Comparison of ENCODE assay signal across 19 cellular contexts in genomic region chr17:56665864-56666263, GRCh38.
A peak's percentile ranks its signal among the peaks of the same experiment; 100 is the strongest.
DNase-seq lines count a peak whose midpoint lies in the region; ATAC-seq and TF ChIP-seq lines count a peak whose summit lies in the region.
"Had no signal": no experiment of that assay in that cellular context is flagged by ENCODE, and none has a peak within 500 bp of the region (broad histone marks: within the 10 kb centered on the region; RNA-seq: fewer than 3 reads in every experiment).

No MANE protein-coding gene starts in this region.

- H3K4me2 ChIP-seq in GM23338 (no peak overlapping the region), neuronal stem cell (ENCODE audit: insufficient read depth, low read length, poor library complexity, severe bottlenecking) (no peak overlapping the region)

- H3K4ac ChIP-seq in neuronal stem cell (ENCODE audit: low read length) = peak overlapping the region; percentile 41

- H3K27ac ChIP-seq in GM23338 (ENCODE audit: low read depth) (no peak overlapping the region), neuronal stem cell (replicated peaks; ENCODE audit: low read length) (no peak overlapping the region)
- H3K27ac ChIP-seq: GM23248, SJCRH30 had no signal

- H2BK15ac ChIP-seq in neuronal stem cell (ENCODE audit: low read length) = no peak overlapping the region

- CTCF ChIA-PET in WTC11 (lab: Charles Lee) = interaction anchor here (1.4 kb wide), 1 partner anchor 50 kb away, joined by 5 read pairs; no protein-coding TSS in a partner anchor

- H4K91ac ChIP-seq in neuronal stem cell (ENCODE audit: low read depth, low read length, poor library complexity) = no peak overlapping the region

- no CpG with 5 or more reads among the region's 6 CpGs for WGBS in neuronal stem cell (ENCODE audit: extremely low coverage in 2 of 2, insufficient read length in 2 of 2, insufficient replicate concordance in 1 of 2), 2 donors

- H2BK12ac ChIP-seq in neuronal stem cell (ENCODE audit: low read length) = no peak overlapping the region

- DNase-seq in DMS 273 (lab: John Stamatoyannopoulos, UW; ENCODE audit: unreplicated experiment) (peak; percentile 94), GM23338 (ENCODE audit: low spot score) (peak; percentile 8), WTC11 (ENCODE audit: low spot score) (no peak), neuronal stem cell (ENCODE audit: low spot score) (no peak), Ammon's horn (ENCODE audit: low spot score) (no peak)
- DNase-seq in stimulated activated naive CD4-positive, alpha-beta T cell treated with Interleukin-2 at 50 U/mL for 16 hours (lab: John Stamatoyannopoulos, UW) = no peak
- DNase-seq: CD4-positive, CD25-positive, alpha-beta regulatory T cell; DMS79 treated with DMSO at 0.1 percent for 48 hours; GM23248; NCI-H1105; NCI-H2081 treated with DMSO at 0.1 percent for 48 hours; NCI-H2227 treated with DMSO at 0.1 percent for 48 hours; NCI-H510A; NCI-H774; OCI-M1; SJCRH30 had no signal

- H3K4me1 Mint-ChIP-seq in GM23338 (no peaks in the 10 kb centered on the region), WTC11 (no peaks in the 10 kb centered on the region)
- H3K4me1 Mint-ChIP-seq: CD4-positive, CD25-positive, alpha-beta regulatory T cell; IgD-negative memory B cell had no signal

- H3K9me2 ChIP-seq in GM23338 (ENCODE audit: insufficient read depth) = 0 out of 2 replicates have a peak, but pooled peaks cover 5% of the 10 kb centered on the region

- H4K20me1 ChIP-seq in GM23338 (replicated peaks; ENCODE audit: insufficient read depth) = no peaks in the 10 kb centered on the region

- ATAC-seq in GM23338 = peak; percentile 42; the same call in 2 of the 3 replicates
- no peak for ATAC-seq in WTC11
- no peak for ATAC-seq in GM19395 (IDR thresholded peaks at IDR 0.05; ENCODE audit: unreplicated experiment)

- no peak overlapping the region for H2AK5ac ChIP-seq in neuronal stem cell (ENCODE audit: low read depth, low read length)

- no peak overlapping the region for H3K4me3 Mint-ChIP-seq in GM23338
- no peak overlapping the region for H3K4me3 Mint-ChIP-seq in WTC11
- H3K4me3 Mint-ChIP-seq: CD4-positive, CD25-positive, alpha-beta regulatory T cell; IgD-negative memory B cell had no signal

- peak overlapping the region; percentile 59 for H3K18ac ChIP-seq in neuronal stem cell (ENCODE audit: low read length)

- no peak overlapping the region for H3K23ac ChIP-seq in neuronal stem cell (ENCODE audit: low read depth, low read length, poor library complexity)

- H3F3A ChIP-seq in GM23338 (replicated peaks; ENCODE audit: low read depth) = no peaks in the 10 kb centered on the region

- no peak overlapping the region for H3K14ac ChIP-seq in neuronal stem cell (ENCODE audit: low read length)

- H3K4me3 ChIP-seq in GM23338 = no peak overlapping the region
- H3K4me3 ChIP-seq in neuronal stem cell (ENCODE audit: low read length in 2 of 2) = no peak overlapping the region
- H3K4me3 ChIP-seq: GM23248, HAP-1, SJCRH30 had no signal

- H3K36me3 ChIP-seq in GM23338 (ENCODE audit: insufficient read depth) = no peaks in the 10 kb centered on the region
- no peaks in the 10 kb centered on the region for H3K36me3 ChIP-seq in neuronal stem cell (replicated peaks in 1 of 2; ENCODE audit: control insufficient read depth in 2 of 2, insufficient read depth in 2 of 2, low read length in 2 of 2)
- H3K36me3 ChIP-seq: HAP-1, SJCRH30 had no signal

- no peaks in the 10 kb centered on the region for H3K36me3 Mint-ChIP-seq in GM23338 (ENCODE audit: low read depth)
- no peaks in the 10 kb centered on the region for H3K36me3 Mint-ChIP-seq in WTC11
- H3K36me3 Mint-ChIP-seq: CD4-positive, CD25-positive, alpha-beta regulatory T cell; IgD-negative memory B cell had no signal

- H3K4me1 ChIP-seq in GM23338 (ENCODE audit: insufficient read depth) = no peaks in the 10 kb centered on the region
- H3K4me1 ChIP-seq in neuronal stem cell (ENCODE audit: control insufficient read depth in 2 of 2, insufficient read depth in 1 of 2, low read depth in 1 of 2, low read length in 2 of 2) = peaks cover 0 to 1% of the 10 kb centered on the region in 2 donors
- H3K4me1 ChIP-seq: HAP-1, SJCRH30 had no signal

- no peak overlapping the region for H3K9ac ChIP-seq in neuronal stem cell (ENCODE audit: low read depth, low read length, poor library complexity)
- H3K9ac ChIP-seq: GM23248 had no signal

- POLR2A ChIA-PET in WTC11 (lab: Charles Lee) = no interaction called here

- no peaks in the 10 kb centered on the region for H3K79me1 ChIP-seq in neuronal stem cell (ENCODE audit: low read depth, low read length)

- no peak overlapping the region for H4K8ac ChIP-seq in neuronal stem cell (ENCODE audit: low read depth, low read length)

- H3K27me3 ChIP-seq in GM23338 (ENCODE audit: insufficient read depth) (no peaks in the 10 kb centered on the region), neuronal stem cell (ENCODE audit: control insufficient read depth in 3 of 3, insufficient read depth in 3 of 3, low read depth in 1 of 3, low read length in 3 of 3) (peaks cover 0 to 2% (median 0%) of the 10 kb centered on the region in 3 experiments)
- H3K27me3 ChIP-seq: SJCRH30 had no signal

- H3K27me3 Mint-ChIP-seq in GM23338 (ENCODE audit: insufficient read depth, low read depth, poor library complexity) = peaks cover 4% of the 10 kb centered on the region
- peaks cover 2% of the 10 kb centered on the region; the same call in 1 of the 2 replicates for H3K27me3 Mint-ChIP-seq in WTC11 (ENCODE audit: low read depth)

- no peak overlapping the region for H2BK5ac ChIP-seq in neuronal stem cell (ENCODE audit: low read length)

- no peak overlapping the region for H2AFZ ChIP-seq in GM23338
- no peak overlapping the region for H2AFZ ChIP-seq in neuronal stem cell (ENCODE audit: low read length)
- H2AFZ ChIP-seq: GM23248 had no signal

- H3K9me3 Mint-ChIP-seq in GM23338 = peaks cover 1% of the 10 kb centered on the region; the same call in 2 of the 3 replicates
- peaks cover 5% of the 10 kb centered on the region; the same call in 1 of the 2 replicates for H3K9me3 Mint-ChIP-seq in WTC11
- H3K9me3 Mint-ChIP-seq: CD4-positive, CD25-positive, alpha-beta regulatory T cell had no signal

- H3K9me3 ChIP-seq in neuronal stem cell (replicated peaks in 1 of 2; ENCODE audit: control insufficient read depth in 2 of 2, insufficient read depth in 1 of 2, low read depth in 1 of 2, low read length in 2 of 2) = no peaks in the 10 kb centered on the region
- H3K9me3 ChIP-seq: HAP-1, SJCRH30 had no signal

- H2BK120ac ChIP-seq in neuronal stem cell (ENCODE audit: low read depth, low read length) = no peak overlapping the region

- H3K27ac Mint-ChIP-seq in GM23338 (no peak overlapping the region), WTC11 (no peak overlapping the region)
- H3K27ac Mint-ChIP-seq: CD4-positive, CD25-positive, alpha-beta regulatory T cell; IgD-negative memory B cell had no signal

- TF ChIP-seq CTCF in GM23338 (conservative IDR thresholded peaks at IDR 0.05; ENCODE audit: low read depth in 2 of 2) = no peak
- TF ChIP-seq CTCF in WTC11 (IDR thresholded peaks at IDR 0.05) = no peak

- H3K79me2 ChIP-seq in GM23338 (replicated peaks; ENCODE audit: insufficient read depth) = no peaks in the 10 kb centered on the region

TF ChIP-seq in GM23338, 12 proteins besides CTCF, POLR2A, EP300 and RAD21 (continues in another document):
- TF ChIP-seq JUNB (IDR thresholded peaks at IDR 0.05; ENCODE audit: unreplicated experiment) = no peak
- no peak for TF ChIP-seq CREB1 (CRISPR knock-in tag; IDR thresholded peaks at IDR 0.05; ENCODE audit: low read depth)
- TF ChIP-seq EZH2 (IDR thresholded peaks at IDR 0.05; ENCODE audit: low read depth, unreplicated experiment) = no peak
- TF ChIP-seq EZH2phosphoT487 (IDR thresholded peaks at IDR 0.05; ENCODE audit: unreplicated experiment) = no peak
- TF ChIP-seq ZNF331 (CRISPR knock-in tag; IDR thresholded peaks at IDR 0.05; ENCODE audit: low read depth) = no peak

TF ChIP-seq in WTC11, 78 proteins besides CTCF, POLR2A, EP300 and RAD21:
- TF ChIP-seq ZNF416 (CRISPR knock-in tag; IDR thresholded peaks at IDR 0.05) (no peak), PRDM15 (CRISPR knock-in tag; IDR thresholded peaks at IDR 0.05) (peak; percentile 85)

Comparison
In these comparisons a context has a peak if more than half of its experiments do, and no peak if none do; other contexts are left out.
1. DNase-seq: peak in DMS 273 (single experiment) and GM23338 (single experiment); none in WTC11 (single experiment), neuronal stem cell (single experiment), stimulated activated naive CD4-positive, alpha-beta T cell treated with Interleukin-2 at 50 U/mL for 16 hours (single experiment) and Ammon's horn (single experiment).